ENCODE assay signal across 13 cellular contexts in the genomic region with DNA sequence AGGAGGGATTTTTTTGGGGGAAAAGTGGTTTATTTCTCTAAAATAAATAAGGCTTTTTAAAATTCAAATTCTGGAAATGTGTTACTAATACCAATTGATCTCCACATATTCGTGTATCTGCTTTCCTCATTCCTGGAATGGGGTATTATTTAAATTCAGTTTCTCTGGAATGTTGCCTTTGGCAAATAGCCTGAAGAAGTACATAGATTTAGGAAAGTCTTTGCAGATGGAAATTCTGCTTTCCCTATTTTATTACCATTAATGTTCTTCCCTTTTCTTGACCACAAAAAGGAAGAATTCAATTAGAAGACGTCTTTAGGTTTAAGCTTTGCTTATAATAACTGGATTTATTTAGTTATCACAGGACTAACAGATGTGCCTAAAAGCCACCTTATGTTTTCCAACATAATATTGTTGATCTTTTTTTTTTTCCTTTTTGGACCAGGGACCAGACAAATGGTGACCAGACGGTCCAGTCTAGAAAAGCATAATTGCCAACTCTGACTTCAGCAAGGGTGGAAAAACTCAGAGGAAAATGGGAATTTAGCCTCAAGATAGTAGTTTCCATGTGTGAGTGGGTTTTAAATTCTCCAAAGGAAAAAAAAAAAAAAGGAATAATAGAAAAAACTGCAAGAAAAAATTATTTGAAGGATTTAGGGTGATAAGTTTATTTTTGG.
"Had no signal": no experiment of that assay in that cellular context is flagged by ENCODE, and none has a peak within 500 bp of the region (broad histone marks: within the 10 kb centered on the region; RNA-seq: fewer than 3 reads in every experiment).

No MANE protein-coding gene starts in this region.

- H3K4me1 ChIP-seq: body of pancreas, prostate gland, upper lobe of right lung had no signal

- DNase-seq: activated naive CD4-positive, alpha-beta T cell treated with anti-CD3 and anti-CD28 coated beads, Interleukin-2, amount 10 ng/mL, durations not matched to agents 7 days and 5 days; adrenal gland; body of pancreas; stimulated activated CD4-positive, alpha-beta T cell treated with anti-CD3 and anti-CD28 coated beads, Interleukin-4, amount 100 ng/mL, for 1 hour; stimulated activated CD8-positive, alpha-beta memory T cell treated with anti-CD3 and anti-CD28 coated beads, Interleukin-4, amount 100 ng/mL, for 48 hours; stimulated activated naive CD8-positive, alpha-beta T cell treated with anti-CD3 and anti-CD28 coated beads, Interleukin-15, Interleukin-2, amounts not matched to agents 100 U/mL and 50 U/mL, for 24 hours; upper lobe of right lung had no signal

- H3K27ac Mint-ChIP-seq: activated naive CD4-positive, alpha-beta T cell treated with anti-CD3 and anti-CD28 coated beads, Interleukin-2, amount 10 ng/mL, durations not matched to agents 7 days and 5 days; activated T-helper 2 cell treated with anti-CD3 and anti-CD28 coated beads, Interferon-gamma antibody, Interleukin-2, Interleukin-4, amounts not matched to agents 10 μg/mL and 5 μg/mL and 100 μg/mL, durations not matched to agents 14 hours and 24 hours and 36 hours; naive B cell had no signal

- H3K36me3 ChIP-seq: adrenal gland, esophagus muscularis mucosa, prostate gland, upper lobe of right lung had no signal

- H3K27me3 ChIP-seq: adrenal gland, body of pancreas, esophagus muscularis mucosa, upper lobe of right lung had no signal

- H3K36me3 Mint-ChIP-seq: activated naive CD4-positive, alpha-beta T cell treated with anti-CD3 and anti-CD28 coated beads, Interleukin-2, amount 10 ng/mL, durations not matched to agents 7 days and 5 days; naive B cell had no signal

- H3K9me3 ChIP-seq: body of pancreas, esophagus muscularis mucosa, prostate gland, upper lobe of right lung had no signal

- H3K9me3 Mint-ChIP-seq: activated naive CD4-positive, alpha-beta T cell treated with anti-CD3 and anti-CD28 coated beads, Interleukin-2, amount 10 ng/mL, durations not matched to agents 7 days and 5 days; activated T-helper 2 cell treated with anti-CD3 and anti-CD28 coated beads, Interferon-gamma antibody, Interleukin-2, Interleukin-4, amounts not matched to agents 10 μg/mL and 5 μg/mL and 100 μg/mL, durations not matched to agents 14 hours and 24 hours and 36 hours; central memory CD8-positive, alpha-beta T cell; naive B cell had no signal

- H3K27me3 Mint-ChIP-seq: activated naive CD4-positive, alpha-beta T cell treated with anti-CD3 and anti-CD28 coated beads, Interleukin-2, amount 10 ng/mL, durations not matched to agents 7 days and 5 days; central memory CD8-positive, alpha-beta T cell had no signal

- H3K4me3 ChIP-seq: adrenal gland, body of pancreas, esophagus muscularis mucosa, lung, prostate gland, upper lobe of right lung had no signal

- H3K4me3 Mint-ChIP-seq: activated naive CD4-positive, alpha-beta T cell treated with anti-CD3 and anti-CD28 coated beads, Interleukin-2, amount 10 ng/mL, durations not matched to agents 7 days and 5 days; central memory CD8-positive, alpha-beta T cell had no signal

- H3K4me1 Mint-ChIP-seq: activated naive CD4-positive, alpha-beta T cell treated with anti-CD3 and anti-CD28 coated beads, Interleukin-2, amount 10 ng/mL, durations not matched to agents 7 days and 5 days; central memory CD8-positive, alpha-beta T cell had no signal

- H3K27ac ChIP-seq: body of pancreas, upper lobe of right lung had no signal
